Comparison of ENCODE assay signal across 8 cellular contexts in genomic region chr14:33792387-33793368, GRCh38.
A peak's percentile ranks its signal among the peaks of the same experiment; 100 is the strongest.
DNase-seq lines count a peak whose midpoint lies in the region; ATAC-seq and TF ChIP-seq lines count a peak whose summit lies in the region.

No MANE protein-coding gene starts in this region.

- ATAC-seq in HG03095 (IDR thresholded peaks at IDR 0.05; ENCODE audit: unreplicated experiment) (peak; percentile 61), left lobe of liver (peak; percentile 99), HG02840 (IDR thresholded peaks at IDR 0.05; ENCODE audit: low FRiP score, unreplicated experiment) (no peak)

- H3K4me3 ChIP-seq in choroid plexus epithelial cell (ENCODE audit: low read depth, low read length), result no peak overlapping the region

- TF ChIP-seq CTCF in GM13976 (IDR thresholded peaks at IDR 0.05; ENCODE audit: borderline replicate concordance, control extremely low read depth, extremely low read depth, insufficient read depth, missing control alignments) (peak; percentile 88), choroid plexus epithelial cell (conservative IDR thresholded peaks at IDR 0.05; ENCODE audit: low read depth, low read length) (peak; percentile 98)

- in situ Hi-C loops in GM13976 (cut with MboI; ENCODE audit: low sequenced_read_pairs, unreplicated experiment), result loop anchor here (10.0 to 25.0 kb wide), 2 partner anchors 1080 to 1218 kb away; no protein-coding TSS in a partner anchor

- DNase-seq in GM13976 (ENCODE audit: low spot score), result peak; percentile 77
- peak; percentile 58 for DNase-seq in NCI-H345 treated with DMSO at 0.1 percent for 48 hours (lab: John Stamatoyannopoulos, UW; ENCODE audit: unreplicated experiment)
- DNase-seq in activated CD4-positive, alpha-beta T cell treated with anti-CD3 and anti-CD28 coated beads for 48 hours, result peak; percentile 83
- peak; percentile 89 for DNase-seq in choroid plexus epithelial cell (ENCODE audit: low read depth)
- DNase-seq in left lobe of liver (ENCODE audit: low spot score), result peak; percentile 72
- DNase-seq in stimulated activated CD4-positive, alpha-beta T cell treated with anti-CD3 and anti-CD28 coated beads, Interleukin-2, amount 100 ng/mL, for 4 hours (ENCODE audit: low read depth), result peak; percentile 40
